Comparison of ENCODE assay signal across 19 cellular contexts in genomic region chr12:119621878-119622277, GRCh38. TPM values are rescaled to one million over a fixed set of nuclear protein-coding genes. Genes with fewer than 3 reads are reported as not detected.
"Had no signal": no experiment of that assay in that cellular context is flagged by ENCODE, and none has a peak within 500 bp of the region (broad histone marks: within the 10 kb centered on the region; RNA-seq: fewer than 3 reads in every experiment).

No MANE protein-coding gene starts in this region.

- H3K4me1 ChIP-seq: colonic mucosa, esophagus muscularis mucosa, neural progenitor cell, pancreas, sigmoid colon, transverse colon, vagina had no signal

- H3K27me3 ChIP-seq: adrenal gland, colonic mucosa, pancreas, transverse colon, vagina had no signal

- H3K4me3 ChIP-seq: adrenal gland, colonic mucosa, esophagus muscularis mucosa, lung, neural progenitor cell, pancreas, sigmoid colon, transverse colon, vagina had no signal

- H3K9me3 ChIP-seq: adrenal gland, colonic mucosa, esophagus muscularis mucosa, pancreas, sigmoid colon, transverse colon, vagina had no signal

- H3K27ac ChIP-seq: adrenal gland, colonic mucosa, esophagus muscularis mucosa, neural progenitor cell, pancreas, sigmoid colon, transverse colon, vagina had no signal

- ATAC-seq: left cardiac atrium; pancreas; stimulated activated memory B cell treated with anti-CD40 and anti-IgM and Interleukin-4, amounts not matched to agents 10 μg/mL and 1 μg/mL and 100 μg/mL, for 72 hours had no signal

- DNase-seq: activated CD4-positive, alpha-beta T cell treated with anti-CD3 and anti-CD28 coated beads, Interleukin-2, amount 50 U/mL, for 48 hours; activated CD4-positive, CD25-positive, alpha-beta regulatory T cell treated with anti-CD3 and anti-CD28 coated beads, Interleukin-2, amount 50 U/mL, for 72 hours; activated T-cell treated with anti-CD3 and anti-CD28 coated beads, Interleukin-2, amount 50 U/mL, for 1 hour; adrenal gland; central memory CD4-positive, alpha-beta T cell; colonic mucosa; foreskin fibroblast; head of caudate nucleus; left cardiac atrium; naive B cell; pancreas; sigmoid colon; stimulated activated CD4-positive, alpha-beta T cell treated with anti-CD3 and anti-CD28 coated beads, Interleukin-2, amount 100 ng/mL, for 48 hours; transverse colon had no signal

- H3K36me3 ChIP-seq: adrenal gland, colonic mucosa, esophagus muscularis mucosa, neural progenitor cell, pancreas, sigmoid colon, transverse colon, vagina had no signal

RNA-seq across cellular contexts. Expression of gene TMEM233, which starts 28.3 kb away (rescaled TPM):
- total RNA-seq: sigmoid colon had no signal
